In genomic region chr1:98398649-98399048, GRCh38 we compare ENCODE assay signal across 18 cellular contexts.
DNase-seq lines count a peak whose midpoint lies in the region; ATAC-seq and TF ChIP-seq lines count a peak whose summit lies in the region.
"Had no signal": no experiment of that assay in that cellular context is flagged by ENCODE, and none has a peak within 500 bp of the region (broad histone marks: within the 10 kb centered on the region; RNA-seq: fewer than 3 reads in every experiment).

No MANE protein-coding gene starts in this region.

- H3K4me3 ChIP-seq in OCI-LY7 (ENCODE audit: low read depth, low read length, poor library complexity, severe bottlenecking): no peak overlapping the region
- H3K4me3 ChIP-seq: BLaER1 treated with 17β-estradiol and CSF1 and Interleukin-3, amounts not matched to agents 10 nM and 100 nM; gastrocnemius medialis; neural progenitor cell had no signal

- DNase-seq in GM03348 (ENCODE audit: low spot score) (peak; percentile 16), OCI-LY7 (ENCODE audit: low spot score) (no peak), natural killer cell (no peak), GM10248 (ENCODE audit: extremely low spot score) (no peak), Calu3 (no peak)
- no peak for DNase-seq in central memory CD8-positive, alpha-beta T cell (ENCODE audit: low spot score in 2 of 2)
- DNase-seq: brain microvascular endothelial cell; DMS79; effector CD4-positive, alpha-beta T cell; gastrocnemius medialis; NCI-H1930; NCI-H524 treated with DMSO at 0.1 percent for 48 hours; retina; WERI-Rb-1 had no signal

- no TSS peak for BruUV-seq in OCI-LY7 (replicated peaks; lab: Mats Ljungman, UMichigan)
- no TSS peak for BruUV-seq in Calu3 (replicated peaks; lab: Mats Ljungman, UMichigan)

- no peaks in the 10 kb centered on the region for H3K9me2 ChIP-seq in OCI-LY7 (ENCODE audit: insufficient read depth, low read length)

- H3K4me1 Mint-ChIP-seq in central memory CD8-positive, alpha-beta T cell: peaks cover 31% of the 10 kb centered on the region
- H3K4me1 Mint-ChIP-seq in natural killer cell: peaks cover 25 to 32% of the 10 kb centered on the region in 2 donors
- no peaks in the 10 kb centered on the region for H3K4me1 Mint-ChIP-seq in Calu3 (ENCODE audit: low read depth, unreplicated experiment)

- no peak overlapping the region for H3K27ac ChIP-seq in OCI-LY7 (ENCODE audit: low read depth, low read length, poor library complexity, severe bottlenecking)
- H3K27ac ChIP-seq: BLaER1 treated with 17β-estradiol and CSF1 and Interleukin-3, amounts not matched to agents 10 nM and 100 nM; brain microvascular endothelial cell; gastrocnemius medialis; neural progenitor cell; WERI-Rb-1 had no signal

- no peaks in the 10 kb centered on the region for H3K4me1 ChIP-seq in OCI-LY7 (ENCODE audit: insufficient read depth, low read length, poor library complexity, severe bottlenecking)
- H3K4me1 ChIP-seq: gastrocnemius medialis, neural progenitor cell had no signal

- no peaks in the 10 kb centered on the region for H3K9me3 Mint-ChIP-seq in central memory CD8-positive, alpha-beta T cell
- H3K9me3 Mint-ChIP-seq in natural killer cell: no peaks in the 10 kb centered on the region
- no peaks in the 10 kb centered on the region for H3K9me3 Mint-ChIP-seq in Calu3 (ENCODE audit: low read depth, unreplicated experiment)
- H3K9me3 Mint-ChIP-seq: neural progenitor cell had no signal

- H3K9me3 ChIP-seq in OCI-LY7 (ENCODE audit: low read length): no peaks in the 10 kb centered on the region
- H3K9me3 ChIP-seq: BLaER1 treated with 17β-estradiol and CSF1 and Interleukin-3, amounts not matched to agents 10 nM and 100 nM; gastrocnemius medialis had no signal

- H3K27me3 Mint-ChIP-seq in central memory CD8-positive, alpha-beta T cell: no peaks in the 10 kb centered on the region
- no peaks in the 10 kb centered on the region for H3K27me3 Mint-ChIP-seq in natural killer cell (ENCODE audit: low read depth in 2 of 2)
- no peaks in the 10 kb centered on the region for H3K27me3 Mint-ChIP-seq in Calu3 (ENCODE audit: unreplicated experiment)

- no peaks in the 10 kb centered on the region for H3K79me2 ChIP-seq in OCI-LY7 (ENCODE audit: insufficient read depth, low read depth, low read length)

- 0 out of 2 replicates have a peak overlapping the region, but pooled peaks have one; percentile 9 for H2AFZ ChIP-seq in OCI-LY7 (ENCODE audit: low read length)
- H2AFZ ChIP-seq: neural progenitor cell had no signal

- H3K36me3 Mint-ChIP-seq in central memory CD8-positive, alpha-beta T cell (ENCODE audit: insufficient read depth): no peaks in the 10 kb centered on the region
- H3K36me3 Mint-ChIP-seq in natural killer cell: no peaks in the 10 kb centered on the region
- H3K36me3 Mint-ChIP-seq in Calu3 (ENCODE audit: insufficient read depth, unreplicated experiment): no peaks in the 10 kb centered on the region
- H3K36me3 Mint-ChIP-seq: neural progenitor cell had no signal

- no peak for ATAC-seq in central memory CD8-positive, alpha-beta T cell (replicated peaks; ENCODE audit: extremely low read depth, poor library complexity, severe bottlenecking)
- ATAC-seq in natural killer cell: no peak
- ATAC-seq in HG02623 (IDR thresholded peaks at IDR 0.05; ENCODE audit: unreplicated experiment): no peak
- ATAC-seq: gastrocnemius medialis, Panc1 had no signal

- POLR2A ChIA-PET in OCI-LY7 (lab: Charles Lee): interaction anchor here (0.5 kb wide), 1 partner anchor 8 kb away, joined by 3 read pairs; no protein-coding TSS in a partner anchor
- POLR2A ChIA-PET in GM10248 (lab: Yijun Ruan, JAX): no interaction called here

- intact Hi-C loops in OCI-LY7 (cut with micrococcal nuclease; ENCODE audit: unreplicated experiment): no loop called here
- intact Hi-C loops in natural killer cell (cut with micrococcal nuclease): no loop called here
- intact Hi-C loops in Calu3 (cut with micrococcal nuclease; ENCODE audit: unreplicated experiment): no loop called here

- no peak for TF ChIP-seq CTCF in OCI-LY7 (conservative IDR thresholded peaks at IDR 0.05; ENCODE audit: low read length)
- TF ChIP-seq CTCF in natural killer cell (IDR thresholded peaks at IDR 0.05): no peak
- TF ChIP-seq CTCF in GM10248 (IDR thresholded peaks at IDR 0.05; ENCODE audit: control extremely low read depth, extremely low read depth, low read depth, missing control alignments): no peak
- no peak for TF ChIP-seq CTCF in Calu3 (IDR thresholded peaks at IDR 0.05; ENCODE audit: unreplicated experiment)

- no peaks in the 10 kb centered on the region for H4K20me1 ChIP-seq in OCI-LY7 (ENCODE audit: insufficient read depth, low read length)
- H4K20me1 ChIP-seq: BLaER1 treated with 17β-estradiol and CSF1 and Interleukin-3, amounts not matched to agents 10 nM and 100 nM had no signal

- no peak overlapping the region for H3K4me3 Mint-ChIP-seq in central memory CD8-positive, alpha-beta T cell
- H3K4me3 Mint-ChIP-seq in natural killer cell (peak overlapping the region; percentile 41), Calu3 (ENCODE audit: low read depth, unreplicated experiment) (no peak overlapping the region)
- H3K4me3 Mint-ChIP-seq: neural progenitor cell had no signal

- CTCF ChIA-PET in OCI-LY7 (lab: Charles Lee; ENCODE audit: unreplicated experiment): no interaction called here
- CTCF ChIA-PET in GM10248 (lab: Yijun Ruan, JAX): no interaction called here
- CTCF ChIA-PET in Calu3 (lab: Charles Lee): no interaction called here

- H3K4me2 ChIP-seq in OCI-LY7 (ENCODE audit: low read length): no peak overlapping the region
- H3K4me2 ChIP-seq: neural progenitor cell had no signal

- H3K27ac Mint-ChIP-seq in central memory CD8-positive, alpha-beta T cell (ENCODE audit: low read depth): peak overlapping the region; percentile 25
- H3K27ac Mint-ChIP-seq in natural killer cell (peak overlapping the region in 1 of 2 donors; percentile 39), Calu3 (ENCODE audit: unreplicated experiment) (no peak overlapping the region)
- H3K27ac Mint-ChIP-seq: neural progenitor cell had no signal

- no peaks in the 10 kb centered on the region for H3K36me3 ChIP-seq in OCI-LY7 (ENCODE audit: insufficient read depth, low read length)
- H3K36me3 ChIP-seq: BLaER1 treated with 17β-estradiol and CSF1 and Interleukin-3, amounts not matched to agents 10 nM and 100 nM; brain microvascular endothelial cell; gastrocnemius medialis; neural progenitor cell; WERI-Rb-1 had no signal
